In the genomic region with DNA sequence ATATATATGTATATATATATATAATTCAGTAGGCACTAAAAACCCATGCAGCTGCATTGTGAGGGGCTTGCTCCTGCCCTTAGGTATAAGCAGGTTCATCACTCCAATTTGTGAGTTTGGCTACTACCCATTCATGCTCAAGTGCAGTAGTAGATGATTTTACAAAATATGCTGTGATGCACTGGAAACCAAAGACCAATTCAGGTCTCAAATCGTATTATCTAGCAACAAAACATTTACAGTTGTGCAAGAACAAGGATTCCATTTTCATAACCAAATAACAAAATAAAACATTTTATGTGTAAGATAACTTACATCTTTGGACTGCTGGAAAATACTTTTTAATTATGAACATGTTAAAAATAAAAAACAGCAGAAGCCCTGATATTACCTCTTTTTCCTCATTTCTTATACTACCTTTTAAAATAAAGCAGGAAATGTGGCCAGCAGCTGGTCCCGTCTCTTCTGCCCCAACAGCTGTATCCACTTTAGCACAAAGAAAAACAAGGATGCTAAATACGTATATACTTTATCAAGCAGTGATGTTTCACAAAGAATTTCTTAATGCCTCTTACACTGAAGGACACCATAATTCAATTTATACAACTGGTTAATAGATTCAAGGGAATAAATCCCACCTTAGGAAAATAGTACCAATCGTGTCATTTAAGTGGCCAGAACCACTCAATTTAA, we compare ENCODE assay signal across 8 cellular contexts. TPM values are rescaled to one million over a fixed set of nuclear protein-coding genes. Genes with fewer than 3 reads are reported as not detected.
A peak's percentile ranks its signal among the peaks of the same experiment; 100 is the strongest.
DNase-seq lines count a peak whose midpoint lies in the region; ATAC-seq and TF ChIP-seq lines count a peak whose summit lies in the region.

No MANE protein-coding gene starts in this region.

- no peaks in the 10 kb centered on the region for H3K27me3 ChIP-seq in HUES6 (ENCODE audit: control insufficient read depth, insufficient read depth, low read length)
- H3K27me3 ChIP-seq in breast epithelium = no peaks in the 10 kb centered on the region
- H3K27me3 ChIP-seq in muscle layer of duodenum (ENCODE audit: low read depth, low read length) = no peaks in the 10 kb centered on the region

- H3K4me1 ChIP-seq in HUES6 (ENCODE audit: control insufficient read depth, insufficient read depth, low read length) (peaks cover 14% of the 10 kb centered on the region), breast epithelium (peaks cover 0 to 17% of the 10 kb centered on the region in 2 donors), muscle layer of duodenum (ENCODE audit: control insufficient read depth in 1 of 2, insufficient read depth in 2 of 2, low read length in 2 of 2) (peaks cover 0 to 47% of the 10 kb centered on the region in 2 donors)

- POLR2A ChIA-PET in AG04449 (lab: Yijun Ruan, JAX) = no interaction called here

- H3K27ac ChIP-seq in HUES6 (ENCODE audit: low read depth, low read length) (no peak overlapping the region), breast epithelium (no peak overlapping the region), muscle layer of duodenum (ENCODE audit: low read length) (no peak overlapping the region)

- DNase-seq in AG04449 (ENCODE audit: low read depth, low spot score) (no peak), breast epithelium (ENCODE audit: low spot score in 2 of 2) (no peak), NCI-H524 (lab: John Stamatoyannopoulos, UW) (no peak)
- no peak for DNase-seq in stimulated activated CD4-positive, alpha-beta T cell treated with anti-CD3 and anti-CD28 coated beads, Interleukin-1b, Interleukin-23, amount 100 ng/mL, for 48 hours

- H3K4me3 ChIP-seq in AG04449 (ENCODE audit: low read depth, low read length) = peak overlapping the region; percentile 83
- H3K4me3 ChIP-seq in HUES6 (ENCODE audit: low read depth, low read length) = peak overlapping the region; percentile 93
- H3K4me3 ChIP-seq in breast epithelium = peak overlapping the region in 2 of 3 donors; percentile 91 to 98
- H3K4me3 ChIP-seq in muscle layer of duodenum (ENCODE audit: low read depth in 1 of 2, low read length in 2 of 2) = peak overlapping the region; percentile 91 to 96

- no peak for TF ChIP-seq CTCF in AG04449 (IDR thresholded peaks at IDR 0.05; ENCODE audit: insufficient read depth, low read length, missing control alignments)
- no peak for TF ChIP-seq CTCF in breast epithelium (IDR thresholded peaks at IDR 0.05)

- H3K9me3 ChIP-seq in HUES6 (ENCODE audit: control insufficient read depth, insufficient read depth, low read depth, low read length) (no peaks in the 10 kb centered on the region), breast epithelium (no peaks in the 10 kb centered on the region), muscle layer of duodenum (ENCODE audit: control insufficient read depth in 1 of 2, low read length in 2 of 2) (no peaks in the 10 kb centered on the region)

- ATAC-seq in GM18517 (IDR thresholded peaks at IDR 0.05; ENCODE audit: unreplicated experiment) = no peak
- no peak for ATAC-seq in HG03025 (IDR thresholded peaks at IDR 0.05; ENCODE audit: low FRiP score, unreplicated experiment)

- no peak for TF ChIP-seq POLR2A in breast epithelium (IDR thresholded peaks at IDR 0.05)

- H3K9ac ChIP-seq in HUES6 (ENCODE audit: low read length) = no peak overlapping the region

- CTCF ChIA-PET in AG04449 (lab: Yijun Ruan, JAX) = interaction anchor here (0.7 to 1.5 kb wide), 5 partner anchors 33 to 882 kb away, joined by 3 to 4 read pairs (median 3); no protein-coding TSS in a partner anchor

- intact Hi-C loops in breast epithelium (cut with DNase I; ENCODE audit: low total_unique reads) = no loop called here

- peaks cover 64% of the 10 kb centered on the region for H3K36me3 ChIP-seq in HUES6 (ENCODE audit: control insufficient read depth, insufficient read depth, low read length)
- H3K36me3 ChIP-seq in breast epithelium = no peaks in the 10 kb centered on the region
- peaks cover 7 to 14% of the 10 kb centered on the region in 2 donors for H3K36me3 ChIP-seq in muscle layer of duodenum (ENCODE audit: control insufficient read depth in 1 of 2, insufficient read depth in 2 of 2, low read length in 2 of 2)

RNA-seq across cellular contexts. Expression of a gene that starts 2.8 kb away (rescaled TPM):
- 100 to 1,000 TPM in 2 of 3 donors, 10 to 100 TPM in 1; 49.6 to 120 (median 107) TPM for total RNA-seq in breast epithelium

RNA-seq across cellular contexts. Expression of a gene that starts 14.4 kb away (rescaled TPM):
- total RNA-seq in breast epithelium = 10 to 100 TPM; 18.6 to 33.9 (median 23.9) TPM

RNA-seq across cellular contexts. Expression of a gene that starts 23.9 kb away (rescaled TPM):
- 1 to 10 TPM; 1.6 to 2.6 (median 2.6) TPM for total RNA-seq in breast epithelium

RNA-seq across cellular contexts. Expression of a gene that starts 33.7 kb away (rescaled TPM):
- total RNA-seq in breast epithelium = 10 to 100 TPM; 41.1 to 50.5 (median 47.0) TPM

RNA-seq across cellular contexts. Expression of a gene that starts 35.0 kb away (rescaled TPM):
- 10 to 100 TPM in 1 of 3 donors, 1 to 10 TPM in 2; 4.3 to 12.3 (median 6.9) TPM for total RNA-seq in breast epithelium
